Comparison of ENCODE assay signal across 1 cellular context in genomic region chr2:75790790-75791467, GRCh38.
TF ChIP-seq lines count a peak whose summit lies in the region.

No MANE protein-coding gene starts in this region.

TF ChIP-seq in GM23338, 12 proteins besides CTCF, POLR2A, EP300 and RAD21:
- TF ChIP-seq, protein P1, sequence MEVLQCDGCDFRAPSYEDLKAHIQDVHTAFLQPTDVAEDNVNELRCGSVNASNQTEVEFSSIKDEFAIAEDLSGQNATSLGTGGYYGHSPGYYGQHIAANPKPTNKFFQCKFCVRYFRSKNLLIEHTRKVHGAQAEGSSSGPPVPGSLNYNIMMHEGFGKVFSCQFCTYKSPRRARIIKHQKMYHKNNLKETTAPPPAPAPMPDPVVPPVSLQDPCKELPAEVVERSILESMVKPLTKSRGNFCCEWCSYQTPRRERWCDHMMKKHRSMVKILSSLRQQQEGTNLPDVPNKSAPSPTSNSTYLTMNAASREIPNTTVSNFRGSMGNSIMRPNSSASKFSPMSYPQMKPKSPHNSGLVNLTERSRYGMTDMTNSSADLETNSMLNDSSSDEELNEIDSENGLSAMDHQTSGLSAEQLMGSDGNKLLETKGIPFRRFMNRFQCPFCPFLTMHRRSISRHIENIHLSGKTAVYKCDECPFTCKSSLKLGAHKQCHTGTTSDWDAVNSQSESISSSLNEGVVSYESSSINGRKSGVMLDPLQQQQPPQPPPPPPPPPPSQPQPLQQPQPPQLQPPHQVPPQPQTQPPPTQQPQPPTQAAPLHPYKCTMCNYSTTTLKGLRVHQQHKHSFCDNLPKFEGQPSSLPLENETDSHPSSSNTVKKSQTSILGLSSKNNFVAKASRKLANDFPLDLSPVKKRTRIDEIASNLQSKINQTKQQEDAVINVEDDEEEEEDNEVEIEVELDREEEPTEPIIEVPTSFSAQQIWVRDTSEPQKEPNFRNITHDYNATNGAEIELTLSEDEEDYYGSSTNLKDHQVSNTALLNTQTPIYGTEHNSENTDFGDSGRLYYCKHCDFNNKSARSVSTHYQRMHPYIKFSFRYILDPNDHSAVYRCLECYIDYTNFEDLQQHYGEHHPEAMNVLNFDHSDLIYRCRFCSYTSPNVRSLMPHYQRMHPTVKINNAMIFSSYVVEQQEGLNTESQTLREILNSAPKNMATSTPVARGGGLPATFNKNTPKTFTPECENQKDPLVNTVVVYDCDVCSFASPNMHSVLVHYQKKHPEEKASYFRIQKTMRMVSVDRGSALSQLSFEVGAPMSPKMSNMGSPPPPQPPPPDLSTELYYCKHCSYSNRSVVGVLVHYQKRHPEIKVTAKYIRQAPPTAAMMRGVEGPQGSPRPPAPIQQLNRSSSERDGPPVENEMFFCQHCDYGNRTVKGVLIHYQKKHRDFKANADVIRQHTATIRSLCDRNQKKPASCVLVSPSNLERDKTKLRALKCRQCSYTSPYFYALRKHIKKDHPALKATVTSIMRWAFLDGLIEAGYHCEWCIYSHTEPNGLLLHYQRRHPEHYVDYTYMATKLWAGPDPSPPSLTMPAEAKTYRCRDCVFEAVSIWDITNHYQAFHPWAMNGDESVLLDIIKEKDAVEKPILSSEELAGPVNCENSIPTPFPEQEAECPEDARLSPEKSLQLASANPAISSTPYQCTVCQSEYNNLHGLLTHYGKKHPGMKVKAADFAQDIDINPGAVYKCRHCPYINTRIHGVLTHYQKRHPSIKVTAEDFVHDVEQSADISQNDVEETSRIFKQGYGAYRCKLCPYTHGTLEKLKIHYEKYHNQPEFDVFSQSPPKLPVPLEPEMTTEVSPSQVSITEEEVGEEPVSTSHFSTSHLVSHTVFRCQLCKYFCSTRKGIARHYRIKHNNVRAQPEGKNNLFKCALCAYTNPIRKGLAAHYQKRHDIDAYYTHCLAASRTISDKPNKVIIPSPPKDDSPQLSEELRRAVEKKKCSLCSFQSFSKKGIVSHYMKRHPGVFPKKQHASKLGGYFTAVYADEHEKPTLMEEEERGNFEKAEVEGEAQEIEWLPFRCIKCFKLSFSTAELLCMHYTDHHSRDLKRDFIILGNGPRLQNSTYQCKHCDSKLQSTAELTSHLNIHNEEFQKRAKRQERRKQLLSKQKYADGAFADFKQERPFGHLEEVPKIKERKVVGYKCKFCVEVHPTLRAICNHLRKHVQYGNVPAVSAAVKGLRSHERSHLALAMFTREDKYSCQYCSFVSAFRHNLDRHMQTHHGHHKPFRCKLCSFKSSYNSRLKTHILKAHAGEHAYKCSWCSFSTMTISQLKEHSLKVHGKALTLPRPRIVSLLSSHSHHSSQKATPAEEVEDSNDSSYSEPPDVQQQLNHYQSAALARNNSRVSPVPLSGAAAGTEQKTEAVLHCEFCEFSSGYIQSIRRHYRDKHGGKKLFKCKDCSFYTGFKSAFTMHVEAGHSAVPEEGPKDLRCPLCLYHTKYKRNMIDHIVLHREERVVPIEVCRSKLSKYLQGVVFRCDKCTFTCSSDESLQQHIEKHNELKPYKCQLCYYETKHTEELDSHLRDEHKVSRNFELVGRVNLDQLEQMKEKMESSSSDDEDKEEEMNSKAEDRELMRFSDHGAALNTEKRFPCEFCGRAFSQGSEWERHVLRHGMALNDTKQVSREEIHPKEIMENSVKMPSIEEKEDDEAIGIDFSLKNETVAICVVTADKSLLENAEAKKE (CRISPR knock-in tag; IDR thresholded peaks at IDR 0.05), result no peak
- TF ChIP-seq CREB1 (CRISPR knock-in tag; IDR thresholded peaks at IDR 0.05; ENCODE audit: low read depth) (no peak), REST (IDR thresholded peaks at IDR 0.05; ENCODE audit: unreplicated experiment) (no peak)
